30 cellular contexts compared by ENCODE assay signal in the genomic region with DNA sequence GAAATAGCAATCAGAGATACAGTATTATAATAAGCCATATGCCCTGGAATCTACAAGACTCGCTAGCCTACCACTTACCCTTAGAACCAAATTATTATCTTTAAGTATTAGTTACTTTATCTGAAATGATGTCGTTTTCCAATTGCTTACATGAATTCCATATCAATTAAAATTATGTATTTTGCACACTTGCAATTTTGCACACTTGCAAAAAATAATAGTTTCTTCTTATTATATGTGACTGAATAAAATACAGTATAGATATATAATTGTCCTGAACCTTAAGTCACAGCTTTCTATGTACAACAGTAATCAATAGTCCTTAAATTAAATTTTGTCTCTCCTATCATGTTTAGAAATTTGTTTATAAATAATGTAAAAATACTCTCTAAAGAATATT.
"Had no signal": no experiment of that assay in that cellular context is flagged by ENCODE, and none has a peak within 500 bp of the region (broad histone marks: within the 10 kb centered on the region; RNA-seq: fewer than 3 reads in every experiment).

No MANE protein-coding gene starts in this region.

- H3K4me1 ChIP-seq: parathyroid adenoma, psoas muscle, spleen, suprapubic skin, testis, tibial artery, transverse colon, upper lobe of right lung, uterus had no signal

- ATAC-seq: naive thymus-derived CD8-positive, alpha-beta T cell; natural killer cell treated with Interleukin-12 subunit alpha and Interleukin-12 subunit beta and Interleukin-15 and Interleukin-18, amount 100 ng/mL, for 72 hours; psoas muscle; right cardiac atrium; sciatic nerve; stimulated activated memory B cell treated with anti-CD40 and anti-IgM and Interleukin-4, amounts not matched to agents 10 μg/mL and 1 μg/mL and 100 μg/mL, for 72 hours; stimulated activated naive CD8-positive, alpha-beta T cell treated with anti-CD3 and anti-CD28 coated beads, Interleukin-15, amount 100 ng/mL, for 72 hours; stimulated activated naive CD8-positive, alpha-beta T cell treated with anti-CD3 and anti-CD28 coated beads, Interleukin-15, Interleukin-2, amounts not matched to agents 100 U/mL and 50 U/mL, for 24 hours; upper lobe of right lung had no signal

- H3K4me2 ChIP-seq: smooth muscle cell had no signal

- H3K27ac ChIP-seq: neutrophil, ovary, parathyroid adenoma, psoas muscle, skin epidermis, spleen, suprapubic skin, testis, tibial artery, transverse colon, upper lobe of right lung, uterus had no signal

- H2AFZ ChIP-seq: parathyroid adenoma had no signal

- H3K27me3 ChIP-seq: neutrophil, ovary, spleen, suprapubic skin, testis, tibial artery, transverse colon, upper lobe of right lung, uterus had no signal

- H3K36me3 ChIP-seq: neutrophil, ovary, spleen, suprapubic skin, tibial artery, transverse colon, upper lobe of right lung, uterus had no signal

- H3K9ac ChIP-seq: parathyroid adenoma had no signal

- DNase-seq: naive thymus-derived CD8-positive, alpha-beta T cell; nephron progenitor cell; nucleus accumbens; ovary; posterior cingulate gyrus; psoas muscle; right cardiac atrium; spleen; stimulated activated CD4-positive, alpha-beta T cell treated with anti-CD3 and anti-CD28 coated beads, Interleukin-12 subunit alpha, Interleukin-12 subunit beta, amount 100 ng/mL, for 4 hours; stimulated activated CD4-positive, alpha-beta T cell treated with anti-CD3 and anti-CD28 coated beads, Interleukin-1b, Interleukin-23, amount 100 ng/mL, for 48 hours; stimulated activated CD4-positive, alpha-beta T cell treated with anti-CD3 and anti-CD28 coated beads, Interleukin-4, amount 100 ng/mL, for 1 hour; stimulated activated CD4-positive, alpha-beta T cell treated with anti-CD3 and anti-CD28 coated beads, Interleukin-4, amount 100 ng/mL, for 4 hours; stimulated activated CD8-positive, alpha-beta memory T cell treated with anti-CD3 and anti-CD28 coated beads, Interleukin-4, amount 100 ng/mL, for 48 hours; stimulated activated naive CD4-positive, alpha-beta T cell; stimulated activated naive CD8-positive, alpha-beta T cell treated with anti-CD3 and anti-CD28 coated beads, Interleukin-15, amount 100 ng/mL, for 72 hours; stimulated activated naive CD8-positive, alpha-beta T cell treated with anti-CD3 and anti-CD28 coated beads, Interleukin-15, Interleukin-2, amounts not matched to agents 100 U/mL and 50 U/mL, for 24 hours; substantia nigra; testis; tibial artery; transverse colon; upper lobe of right lung; uterus had no signal

- H3K4me3 ChIP-seq: ovary, psoas muscle, skin epidermis, smooth muscle cell, spleen, suprapubic skin, testis, tibial artery, transverse colon, upper lobe of right lung, uterus had no signal

- H3K9me3 ChIP-seq: neutrophil, ovary, psoas muscle, suprapubic skin, testis, tibial artery, upper lobe of right lung, uterus had no signal
